Comparison of ENCODE assay signal across 31 cellular contexts in the genomic region with DNA sequence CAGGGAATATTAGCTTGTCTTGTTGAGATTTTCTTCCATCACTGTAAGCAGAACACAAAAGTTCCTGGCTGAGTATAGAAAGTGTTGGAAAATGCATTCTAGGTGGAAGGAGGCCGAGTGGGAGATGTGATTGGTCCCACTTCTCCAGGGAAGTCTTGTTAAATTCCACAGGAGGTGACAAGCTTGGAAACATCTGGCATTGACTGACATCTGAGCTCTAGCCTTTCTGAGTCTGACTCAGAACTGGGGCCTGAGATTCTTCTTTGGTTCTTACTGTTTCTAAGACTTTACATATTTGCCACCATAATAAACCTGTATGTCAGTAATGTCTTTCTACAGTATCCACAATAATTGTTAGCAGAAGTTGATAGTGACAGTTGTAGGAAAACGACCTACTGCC.
"Had no signal": no experiment of that assay in that cellular context is flagged by ENCODE, and none has a peak within 500 bp of the region (broad histone marks: within the 10 kb centered on the region; RNA-seq: fewer than 3 reads in every experiment).

No MANE protein-coding gene starts in this region.

- H3K27ac ChIP-seq: brain microvascular endothelial cell, RWPE1, SJSA1 had no signal

- ATAC-seq: activated naive CD4-positive, alpha-beta T cell treated with anti-CD3 and anti-CD28 coated beads, Interleukin-2, amount 50 U/mL, for 72 hours; activated naive CD8-positive, alpha-beta T cell treated with anti-CD3 and anti-CD28 coated beads, Interleukin-2, amount 50 U/mL, for 24 hours; activated T-cell treated with anti-CD3 and anti-CD28 coated beads, Interleukin-2, amount 50 U/mL, for 4 hours; Panc1; T-helper 17 cell had no signal

- DNase-seq: activated B cell treated with CpG ODN at 0.5 μM for 24 hours; activated CD4-positive, alpha-beta memory T cell treated with anti-CD3 and anti-CD28 coated beads for 36 hours; activated CD4-positive, alpha-beta T cell treated with anti-CD3 and anti-CD28 coated beads for 1 hour; activated CD4-positive, alpha-beta T cell treated with anti-CD3 and anti-CD28 coated beads, Interleukin-2, amount 10 ng/mL, durations not matched to agents 7 days and 5 days; activated CD8-positive, alpha-beta memory T cell treated with anti-CD3 and anti-CD28 coated beads for 24 hours; activated effector memory CD4-positive, alpha-beta T cell treated with anti-CD3 and anti-CD28 coated beads, Interleukin-2, amount 50 U/mL, for 16 hours; activated naive CD4-positive, alpha-beta T cell treated with Interleukin-2 at 50 U/mL for 16 hours; activated naive CD8-positive, alpha-beta T cell treated with anti-CD3 and anti-CD28 coated beads, Interleukin-2, amount 50 U/mL, for 24 hours; activated T-cell treated with anti-CD3 and anti-CD28 coated beads, Interleukin-2, amount 50 U/mL, for 4 hours; amygdala; brain microvascular endothelial cell; Kasumi-1; KBM-7; NCI-H1092; NCI-H1417 treated with DMSO at 0.1 percent for 48 hours; NCI-H1694; NCI-H2029; NCI-H2107; NCI-H2171 treated with DMSO at 0.1 percent for 48 hours; NCI-H226; NCI-H526; NCI-H774; NK-92 treated with Interleukin-12 subunit alpha and Interleukin-12 subunit beta, amount 100 ng/mL, for 24 hours; OCI-M1; Right ventricle myocardium superior; T-helper 17 cell; T-helper 9 cell had no signal

- H3K36me3 ChIP-seq: SJSA1 had no signal

- H3K9me3 Mint-ChIP-seq: activated B cell treated with CpG ODN at 0.5 μM for 24 hours; activated CD4-positive, alpha-beta memory T cell treated with anti-CD3 and anti-CD28 coated beads for 36 hours; activated CD4-positive, alpha-beta T cell treated with anti-CD3 and anti-CD28 coated beads, Interleukin-2, amount 10 ng/mL, durations not matched to agents 7 days and 5 days; activated naive CD4-positive, alpha-beta T cell treated with anti-CD3 and anti-CD28 coated beads, Interleukin-2, amount 50 U/mL, for 72 hours; activated naive CD8-positive, alpha-beta T cell treated with anti-CD3 and anti-CD28 coated beads, Interleukin-2, amount 50 U/mL, for 24 hours; activated T-cell treated with anti-CD3 and anti-CD28 coated beads, Interleukin-2, amount 50 U/mL, for 4 hours had no signal

- H3K4me1 Mint-ChIP-seq: activated B cell treated with CpG ODN at 0.5 μM for 24 hours; activated CD4-positive, alpha-beta T cell treated with anti-CD3 and anti-CD28 coated beads, Interleukin-2, amount 10 ng/mL, durations not matched to agents 7 days and 5 days; activated naive CD8-positive, alpha-beta T cell treated with anti-CD3 and anti-CD28 coated beads, Interleukin-2, amount 50 U/mL, for 24 hours; T-helper 17 cell had no signal

- H3K27me3 ChIP-seq: brain microvascular endothelial cell had no signal

- H3K27ac Mint-ChIP-seq: activated B cell treated with CpG ODN at 0.5 μM for 24 hours; activated CD4-positive, alpha-beta memory T cell treated with anti-CD3 and anti-CD28 coated beads for 36 hours; activated CD4-positive, alpha-beta T cell treated with anti-CD3 and anti-CD28 coated beads, Interleukin-2, amount 10 ng/mL, durations not matched to agents 7 days and 5 days; activated naive CD4-positive, alpha-beta T cell treated with anti-CD3 and anti-CD28 coated beads, Interleukin-2, amount 50 U/mL, for 72 hours; activated naive CD8-positive, alpha-beta T cell treated with anti-CD3 and anti-CD28 coated beads, Interleukin-2, amount 50 U/mL, for 24 hours; T-helper 17 cell had no signal

- H3K4me3 Mint-ChIP-seq: activated B cell treated with CpG ODN at 0.5 μM for 24 hours; activated CD4-positive, alpha-beta memory T cell treated with anti-CD3 and anti-CD28 coated beads for 36 hours; activated CD4-positive, alpha-beta T cell treated with anti-CD3 and anti-CD28 coated beads, Interleukin-2, amount 10 ng/mL, durations not matched to agents 7 days and 5 days; activated naive CD8-positive, alpha-beta T cell treated with anti-CD3 and anti-CD28 coated beads, Interleukin-2, amount 50 U/mL, for 24 hours; activated T-cell treated with anti-CD3 and anti-CD28 coated beads, Interleukin-2, amount 50 U/mL, for 4 hours; T-helper 17 cell had no signal

- H3K9me3 ChIP-seq: SJSA1 had no signal

- H3K4me3 ChIP-seq: SJSA1 had no signal

- H3K36me3 Mint-ChIP-seq: activated CD4-positive, alpha-beta memory T cell treated with anti-CD3 and anti-CD28 coated beads for 36 hours; activated naive CD4-positive, alpha-beta T cell treated with anti-CD3 and anti-CD28 coated beads, Interleukin-2, amount 50 U/mL, for 72 hours had no signal
